Comparison of ENCODE assay signal across 25 cellular contexts in the genomic region with DNA sequence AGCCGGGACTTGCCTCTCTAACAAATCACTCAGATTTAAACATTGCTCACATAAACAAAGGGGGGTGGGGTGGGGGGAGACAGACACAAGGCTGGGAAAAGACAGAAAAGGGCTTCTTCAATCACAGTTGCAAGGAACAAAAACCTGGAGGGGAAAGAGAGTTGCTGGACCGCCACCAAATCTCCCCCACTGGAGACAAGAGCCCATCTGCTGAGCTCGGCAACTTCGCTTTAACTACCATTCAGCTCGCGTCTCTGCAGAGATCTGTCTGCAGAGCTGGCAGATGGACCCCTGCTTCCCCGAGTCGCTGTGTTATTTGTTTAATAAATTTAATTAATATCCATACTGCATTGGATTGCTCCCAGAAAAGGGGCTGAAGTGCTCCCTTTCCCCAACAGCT.
DNase-seq lines count a peak whose midpoint lies in the region; ATAC-seq and TF ChIP-seq lines count a peak whose summit lies in the region.
"Had no signal": no experiment of that assay in that cellular context is flagged by ENCODE, and none has a peak within 500 bp of the region (broad histone marks: within the 10 kb centered on the region; RNA-seq: fewer than 3 reads in every experiment).

No MANE protein-coding gene starts in this region.

- no peak for TF ChIP-seq CTCF in osteocyte (IDR thresholded peaks at IDR 0.05)
- TF ChIP-seq CTCF in stomach (IDR thresholded peaks at IDR 0.05) = no peak

- no peaks in the 10 kb centered on the region for H3K4me1 ChIP-seq in stomach
- H3K4me1 ChIP-seq: suprapubic skin had no signal

- H3K27me3 Mint-ChIP-seq in osteocyte (ENCODE audit: unreplicated experiment) = no peaks in the 10 kb centered on the region

- no peaks in the 10 kb centered on the region for H3K4me1 Mint-ChIP-seq in osteocyte (ENCODE audit: unreplicated experiment)
- H3K4me1 Mint-ChIP-seq: activated naive CD8-positive, alpha-beta T cell treated with anti-CD3 and anti-CD28 coated beads, Interleukin-2, amount 50 U/mL, for 24 hours; endodermal cell; naive thymus-derived CD8-positive, alpha-beta T cell; stimulated activated naive B cell treated with anti-CD40 and anti-IgM and Interleukin-4, amounts not matched to agents 10 μg/mL and 1 μg/mL and 100 μg/mL, for 72 hours had no signal

- H3K27ac Mint-ChIP-seq in osteocyte (ENCODE audit: unreplicated experiment) = no peak overlapping the region
- H3K27ac Mint-ChIP-seq: activated CD4-positive, alpha-beta memory T cell treated with anti-CD3 and anti-CD28 coated beads for 36 hours; activated naive CD8-positive, alpha-beta T cell treated with anti-CD3 and anti-CD28 coated beads, Interleukin-2, amount 50 U/mL, for 24 hours; activated T-cell treated with anti-CD3 and anti-CD28 coated beads, Interleukin-2, amount 50 U/mL, for 72 hours; endodermal cell; naive thymus-derived CD8-positive, alpha-beta T cell; stimulated activated naive B cell treated with anti-CD40 and anti-IgM and Interleukin-4, amounts not matched to agents 10 μg/mL and 1 μg/mL and 100 μg/mL, for 72 hours had no signal

- DNase-seq in NCI-H1092 (lab: John Stamatoyannopoulos, UW) = peak; percentile 67
- peak; percentile 100 for DNase-seq in NCI-H446 treated with DMSO at 0.1 percent for 48 hours (lab: John Stamatoyannopoulos, UW)
- peak; percentile 78 for DNase-seq in cerebellar cortex (ENCODE audit: low spot score)
- DNase-seq in osteocyte (ENCODE audit: extremely low spot score, unreplicated experiment) = peak; percentile 40
- DNase-seq in stomach = no peak
- no peak for DNase-seq in cardiac septum (ENCODE audit: low spot score)
- DNase-seq: activated CD4-positive, alpha-beta memory T cell treated with anti-CD3 and anti-CD28 coated beads for 36 hours; activated naive CD8-positive, alpha-beta T cell treated with anti-CD3 and anti-CD28 coated beads, Interleukin-2, amount 50 U/mL, for 24 hours; activated T-cell treated with anti-CD3 and anti-CD28 coated beads, Interleukin-2, amount 50 U/mL, for 72 hours; dermis blood vessel endothelial cell; endodermal cell; kidney; naive thymus-derived CD8-positive, alpha-beta T cell; NCI-H2029 treated with DMSO at 0.1 percent for 48 hours; NCI-H345; stimulated activated naive B cell treated with anti-CD40 and anti-IgM and Interleukin-4, amounts not matched to agents 10 μg/mL and 1 μg/mL and 100 μg/mL, for 72 hours; T-helper 2 cell; upper lobe of left lung had no signal

- H3K9me3 ChIP-seq in stomach = no peaks in the 10 kb centered on the region
- H3K9me3 ChIP-seq: BLaER1 treated with 17β-estradiol and CSF1 and Interleukin-3, amounts not matched to agents 10 nM and 100 nM; suprapubic skin; upper lobe of left lung had no signal

- TF ChIP-seq POLR2A in stomach (IDR thresholded peaks at IDR 0.05) = no peak

- intact Hi-C loops in stomach (cut with DNase I; ENCODE audit: low total_unique reads) (no loop called here), cardiac septum (cut with DNase I) (no loop called here)

- H3K36me3 ChIP-seq in stomach = no peaks in the 10 kb centered on the region
- H3K36me3 ChIP-seq: BLaER1 treated with 17β-estradiol and CSF1 and Interleukin-3, amounts not matched to agents 10 nM and 100 nM; suprapubic skin; upper lobe of left lung had no signal

- no peak overlapping the region for H3K27ac ChIP-seq in stomach
- H3K27ac ChIP-seq: BLaER1 treated with 17β-estradiol and CSF1 and Interleukin-3, amounts not matched to agents 10 nM and 100 nM; skin epidermis; suprapubic skin; upper lobe of left lung had no signal

- H3K27me3 ChIP-seq in stomach = peaks cover 0 to 9% (median 0%) of the 10 kb centered on the region in 3 donors
- H3K27me3 ChIP-seq: BLaER1 treated with 17β-estradiol and CSF1 and Interleukin-3, amounts not matched to agents 10 nM and 100 nM; suprapubic skin; upper lobe of left lung had no signal

- no peak overlapping the region for H3K4me3 ChIP-seq in stomach
- H3K4me3 ChIP-seq: BLaER1 treated with 17β-estradiol and CSF1 and Interleukin-3, amounts not matched to agents 10 nM and 100 nM; skin epidermis; suprapubic skin; upper lobe of left lung had no signal

- 41 to 62% (median 53%) methylated on average over 8 of the region's 8 CpGs for WGBS in stomach, 5 donors

- no peak overlapping the region for H3K4me3 Mint-ChIP-seq in osteocyte (ENCODE audit: unreplicated experiment)
- H3K4me3 Mint-ChIP-seq: activated CD4-positive, alpha-beta memory T cell treated with anti-CD3 and anti-CD28 coated beads for 36 hours; activated naive CD8-positive, alpha-beta T cell treated with anti-CD3 and anti-CD28 coated beads, Interleukin-2, amount 50 U/mL, for 24 hours; activated T-cell treated with anti-CD3 and anti-CD28 coated beads, Interleukin-2, amount 50 U/mL, for 72 hours; endodermal cell; naive thymus-derived CD8-positive, alpha-beta T cell; stimulated activated naive B cell treated with anti-CD40 and anti-IgM and Interleukin-4, amounts not matched to agents 10 μg/mL and 1 μg/mL and 100 μg/mL, for 72 hours had no signal

- no peak for TF ChIP-seq EP300 in stomach (IDR thresholded peaks at IDR 0.05)

- ATAC-seq in GM18858 (IDR thresholded peaks at IDR 0.05; ENCODE audit: unreplicated experiment) (no peak), GM21737 (IDR thresholded peaks at IDR 0.05; ENCODE audit: unreplicated experiment) (no peak)
- ATAC-seq: activated CD4-positive, CD25-positive, alpha-beta regulatory T cell treated with anti-CD3 and anti-CD28 coated beads, Interleukin-2, amount 50 U/mL, for 24 hours; activated naive CD8-positive, alpha-beta T cell treated with anti-CD3 and anti-CD28 coated beads, Interleukin-2, amount 50 U/mL, for 24 hours; activated T-cell treated with anti-CD3 and anti-CD28 coated beads, Interleukin-2, amount 50 U/mL, for 72 hours; naive thymus-derived CD8-positive, alpha-beta T cell; Right ventricle myocardium inferior; stimulated activated naive B cell treated with anti-CD40 and anti-IgM and Interleukin-4, amounts not matched to agents 10 μg/mL and 1 μg/mL and 100 μg/mL, for 72 hours had no signal

- H3K36me3 Mint-ChIP-seq in osteocyte (ENCODE audit: unreplicated experiment) = no peaks in the 10 kb centered on the region
- H3K36me3 Mint-ChIP-seq: activated CD4-positive, alpha-beta memory T cell treated with anti-CD3 and anti-CD28 coated beads for 36 hours; naive thymus-derived CD8-positive, alpha-beta T cell; stimulated activated naive B cell treated with anti-CD40 and anti-IgM and Interleukin-4, amounts not matched to agents 10 μg/mL and 1 μg/mL and 100 μg/mL, for 72 hours had no signal

- H3K9me3 Mint-ChIP-seq in osteocyte (ENCODE audit: unreplicated experiment) = no peaks in the 10 kb centered on the region
- H3K9me3 Mint-ChIP-seq: activated CD4-positive, alpha-beta memory T cell treated with anti-CD3 and anti-CD28 coated beads for 36 hours; activated naive CD8-positive, alpha-beta T cell treated with anti-CD3 and anti-CD28 coated beads, Interleukin-2, amount 50 U/mL, for 24 hours; activated T-cell treated with anti-CD3 and anti-CD28 coated beads, Interleukin-2, amount 50 U/mL, for 72 hours; endodermal cell; naive thymus-derived CD8-positive, alpha-beta T cell; stimulated activated naive B cell treated with anti-CD40 and anti-IgM and Interleukin-4, amounts not matched to agents 10 μg/mL and 1 μg/mL and 100 μg/mL, for 72 hours had no signal

Comparison
In these comparisons a context has a peak if more than half of its experiments do, and no peak if none do; other contexts are left out.
1. DNase-seq: peak in NCI-H1092 (single experiment), NCI-H446 treated with DMSO at 0.1 percent for 48 hours (single experiment), cerebellar cortex (single experiment) and osteocyte (single experiment); none in stomach (single experiment) and cardiac septum (single experiment).